ENCODE assay signal across 20 cellular contexts in genomic region chr1:95003433-95003738, GRCh38.
DNase-seq lines count a peak whose midpoint lies in the region; ATAC-seq, FAIRE-seq and TF ChIP-seq lines count a peak whose summit lies in the region.
"Had no signal": no experiment of that assay in that cellular context is flagged by ENCODE, and none has a peak within 500 bp of the region (broad histone marks: within the 10 kb centered on the region; RNA-seq: fewer than 3 reads in every experiment).

No MANE protein-coding gene starts in this region.

- peak; percentile 42 for DNase-seq in ACHN
- DNase-seq in HEK293T (ENCODE audit: extremely low spot score), result no peak
- no peak for DNase-seq in chondrocyte (ENCODE audit: low spot score)
- no peak for DNase-seq in small intestine
- DNase-seq in NCI-H69 (lab: John Stamatoyannopoulos, UW), result no peak
- DNase-seq in GOT3 (lab: John Stamatoyannopoulos, UW), result no peak
- DNase-seq: activated CD4-positive, alpha-beta T cell treated with anti-CD3 and anti-CD28 coated beads, Interleukin-2, amount 50 U/mL, for 4 hours; activated naive CD4-positive, alpha-beta T cell treated with anti-CD3 and anti-CD28 coated beads for 36 hours; endodermal cell; kidney glomerular epithelial cell; NCI-H1930; NCI-H446 treated with DMSO at 0.1 percent for 48 hours; Right ventricle myocardium superior; stimulated activated naive CD8-positive, alpha-beta T cell treated with anti-CD3 and anti-CD28 coated beads, Interleukin-15, Interleukin-2, amounts not matched to agents 100 U/mL and 50 U/mL, for 24 hours; WERI-Rb-1 had no signal

- H3K4me3 Mint-ChIP-seq in chondrocyte (ENCODE audit: unreplicated experiment) (no peak overlapping the region), nephron (no peak overlapping the region)
- H3K4me3 Mint-ChIP-seq: activated naive CD4-positive, alpha-beta T cell treated with anti-CD3 and anti-CD28 coated beads for 36 hours; endodermal cell had no signal

- 30 to 79% (median 42%) methylated on average over 4 of the region's 4 CpGs for WGBS in small intestine, 3 donors

- no peak overlapping the region for H3K27ac ChIP-seq in small intestine (ENCODE audit: low read depth in 1 of 2, low read length in 1 of 2)
- H3K27ac ChIP-seq: WERI-Rb-1 had no signal

- no peaks in the 10 kb centered on the region for H3K36me3 ChIP-seq in small intestine (ENCODE audit: control insufficient read depth in 2 of 2, insufficient read depth in 2 of 2, low read length in 2 of 2)
- H3K36me3 ChIP-seq: ascending aorta, WERI-Rb-1 had no signal

- no peaks in the 10 kb centered on the region for H3K36me3 Mint-ChIP-seq in chondrocyte (ENCODE audit: low read depth)
- H3K36me3 Mint-ChIP-seq in nephron (ENCODE audit: low read depth), result no peaks in the 10 kb centered on the region

- H3K9me3 Mint-ChIP-seq in chondrocyte (ENCODE audit: low read depth) (no peaks in the 10 kb centered on the region), nephron (no peaks in the 10 kb centered on the region)
- H3K9me3 Mint-ChIP-seq: activated naive CD4-positive, alpha-beta T cell treated with anti-CD3 and anti-CD28 coated beads for 36 hours; endodermal cell had no signal

- peaks cover 29% of the 10 kb centered on the region for H3K4me1 Mint-ChIP-seq in chondrocyte (ENCODE audit: low read depth)
- H3K4me1 Mint-ChIP-seq in nephron, result peaks cover 61% of the 10 kb centered on the region

- H3K27me3 Mint-ChIP-seq in chondrocyte (ENCODE audit: low read depth) (no peaks in the 10 kb centered on the region), nephron (ENCODE audit: low read depth) (no peaks in the 10 kb centered on the region)

- H3K4me1 ChIP-seq in small intestine (ENCODE audit: control insufficient read depth in 2 of 2, insufficient read depth in 1 of 2, low read depth in 1 of 2, low read length in 1 of 2), result peaks cover 0 to 3% of the 10 kb centered on the region in 2 donors

- in situ Hi-C loops in ACHN (cut with HindIII; ENCODE audit: low pct_ligation_motif_present, low pct_unique_long_range_greater_than_20kb, low sequenced_read_pairs), result no loop called here

- no peaks in the 10 kb centered on the region for H3K27me3 ChIP-seq in small intestine (ENCODE audit: control insufficient read depth in 2 of 2, insufficient read depth in 2 of 2, low read length in 2 of 2)
- H3K27me3 ChIP-seq: ascending aorta had no signal

- H3K9me3 ChIP-seq in small intestine (ENCODE audit: control insufficient read depth, low read depth), result no peaks in the 10 kb centered on the region
- H3K9me3 ChIP-seq: ascending aorta had no signal

- POLR2A ChIA-PET in HEK293T (lab: Yijun Ruan, JAX), result no interaction called here

- H3K27ac Mint-ChIP-seq in chondrocyte (ENCODE audit: unreplicated experiment) (peak overlapping the region; percentile 22), nephron (peak overlapping the region in 2 of 3 experiments; percentile 99 to 100)
- H3K27ac Mint-ChIP-seq: activated naive CD4-positive, alpha-beta T cell treated with anti-CD3 and anti-CD28 coated beads for 36 hours; endodermal cell had no signal

- CTCF ChIA-PET in HEK293T (lab: Yijun Ruan, JAX), result interaction anchor here (0.9 to 1.5 kb wide), 2 partner anchors 40 to 149 kb away, joined by 4 to 5 read pairs; no protein-coding TSS in a partner anchor

- no peak for FAIRE-seq in small intestine (lab: Jason Lieb, UNC)
- FAIRE-seq: G401.6, GM12878 had no signal

- no peak overlapping the region for H3K4me3 ChIP-seq in small intestine (ENCODE audit: low read depth in 1 of 2, low read length in 2 of 2)
- H3K4me3 ChIP-seq: GM12878 had no signal

- no peak for ATAC-seq in GM18498 (IDR thresholded peaks at IDR 0.05; ENCODE audit: unreplicated experiment)
- ATAC-seq: GM12878; stimulated activated naive CD8-positive, alpha-beta T cell treated with anti-CD3 and anti-CD28 coated beads, Interleukin-15, Interleukin-2, amounts not matched to agents 100 U/mL and 50 U/mL, for 24 hours had no signal

- TF ChIP-seq CTCF in chondrocyte (IDR thresholded peaks at IDR 0.05) (no peak), nephron (IDR thresholded peaks at IDR 0.05; ENCODE audit: unreplicated experiment in 3 of 3) (no peak)

TF ChIP-seq in HEK293T, 16 proteins besides CTCF, POLR2A, EP300 and RAD21:
- TF ChIP-seq SP1 (IDR thresholded peaks at IDR 0.05) (no peak), ZNF384 (IDR thresholded peaks at IDR 0.05) (0 out of 2 replicates have a peak, but pooled peaks have one; percentile 47)
TF ChIP-seq in HEK293T: peak in this region for 1.
